In genomic region chr18:23243178-23243577, GRCh38 we compare ENCODE assay signal across 15 cellular contexts.
A peak's percentile ranks its signal among the peaks of the same experiment; 100 is the strongest.
DNase-seq lines count a peak whose midpoint lies in the region; ATAC-seq and TF ChIP-seq lines count a peak whose summit lies in the region.
"Had no signal": no experiment of that assay in that cellular context is flagged by ENCODE, and none has a peak within 500 bp of the region (broad histone marks: within the 10 kb centered on the region; RNA-seq: fewer than 3 reads in every experiment).

No MANE protein-coding gene starts in this region.

- H4K20me1 ChIP-seq in OCI-LY3 (ENCODE audit: insufficient read depth, low read length) = no peaks in the 10 kb centered on the region

- H3K27me3 ChIP-seq in OCI-LY3 (ENCODE audit: low read depth, low read length) (no peaks in the 10 kb centered on the region), lung (ENCODE audit: control insufficient read depth, insufficient read depth) (no peaks in the 10 kb centered on the region), Peyer's patch (no peaks in the 10 kb centered on the region)
- H3K27me3 ChIP-seq: tibial nerve had no signal

- peaks cover 30% of the 10 kb centered on the region for H3K36me3 ChIP-seq in OCI-LY3 (replicated peaks; ENCODE audit: low read depth, low read length)
- H3K36me3 ChIP-seq in lung (ENCODE audit: control insufficient read depth in 2 of 2, insufficient read depth in 2 of 2, low read length in 2 of 2) = peaks cover 0 to 12% of the 10 kb centered on the region in 2 donors
- no peaks in the 10 kb centered on the region for H3K36me3 ChIP-seq in Peyer's patch
- H3K36me3 ChIP-seq: left ventricle myocardium inferior had no signal

- no peak overlapping the region for H3K9ac ChIP-seq in OCI-LY3 (ENCODE audit: low read length)

- no peak for TF ChIP-seq POLR2A in Peyer's patch (IDR thresholded peaks at IDR 0.05)

- H3K27ac ChIP-seq in OCI-LY3 (ENCODE audit: low read length) = no peak overlapping the region
- H3K27ac ChIP-seq in lung (ENCODE audit: low read depth in 1 of 2, low read length in 1 of 2) = no peak overlapping the region
- no peak overlapping the region for H3K27ac ChIP-seq in Peyer's patch
- H3K27ac ChIP-seq: epithelial cell of prostate, left ventricle myocardium inferior, tibial nerve had no signal

- H3K4me1 ChIP-seq in OCI-LY3 (ENCODE audit: low read length) = peaks cover 53% of the 10 kb centered on the region
- H3K4me1 ChIP-seq in lung (ENCODE audit: control insufficient read depth in 2 of 2, insufficient read depth in 2 of 2, low read length in 2 of 2) = peaks cover 4% of the 10 kb centered on the region in 2 donors
- peaks cover 0 to 7% (median 3%) of the 10 kb centered on the region in 4 donors for H3K4me1 ChIP-seq in Peyer's patch

- peak; percentile 29 for TF ChIP-seq CTCF in GM12864 (IDR thresholded peaks at IDR 0.05; ENCODE audit: low read depth, low read length, missing control alignments)
- TF ChIP-seq CTCF in OCI-LY3 (IDR thresholded peaks at IDR 0.05; ENCODE audit: low read depth, low read length) = peak; percentile 76
- TF ChIP-seq CTCF in lung (IDR thresholded peaks at IDR 0.05; ENCODE audit: control extremely low read depth, extremely low read depth) = no peak
- no peak for TF ChIP-seq CTCF in Peyer's patch (IDR thresholded peaks at IDR 0.05)

- ATAC-seq in lung (ENCODE audit: insufficient read depth, low FRiP score) = peak; percentile 37
- ATAC-seq in GM18498 (IDR thresholded peaks at IDR 0.05; ENCODE audit: unreplicated experiment) = no peak
- ATAC-seq in GM19328 (IDR thresholded peaks at IDR 0.05; ENCODE audit: unreplicated experiment) = no peak
- ATAC-seq in HG03045 (IDR thresholded peaks at IDR 0.05; ENCODE audit: unreplicated experiment) = no peak
- ATAC-seq: Right ventricle myocardium inferior had no signal

- no peak overlapping the region for H2AFZ ChIP-seq in OCI-LY3 (ENCODE audit: low read depth, low read length)

- DNase-seq in GM12864 (ENCODE audit: low read depth) (no peak), Kasumi-1 (lab: John Stamatoyannopoulos, UW) (peak; percentile 80 to 90), lung (ENCODE audit: low spot score) (peak; percentile 38), Peyer's patch (no peak)
- DNase-seq: cerebellar nuclear complex, HCEC 1CT, left ventricle myocardium inferior, NCI-H187 treated with DMSO at 0.1 percent for 48 hours had no signal

- H3K9me3 ChIP-seq in OCI-LY3 (ENCODE audit: insufficient read depth, low read length) (no peaks in the 10 kb centered on the region), lung (ENCODE audit: control insufficient read depth in 2 of 2, insufficient read depth in 1 of 2, low read length in 1 of 2) (no peaks in the 10 kb centered on the region), Peyer's patch (no peaks in the 10 kb centered on the region)
- H3K9me3 ChIP-seq: left ventricle myocardium inferior, tibial nerve had no signal

- H3K4me3 ChIP-seq in GM12864 (ENCODE audit: low read depth, low read length) (no peak overlapping the region), OCI-LY3 (ENCODE audit: low read length) (no peak overlapping the region), lung (no peak overlapping the region), Peyer's patch (no peak overlapping the region)
- H3K4me3 ChIP-seq: left ventricle myocardium inferior, tibial nerve had no signal

- peak overlapping the region; percentile 18; the same call in 1 of the 2 replicates for H3K4me2 ChIP-seq in OCI-LY3 (ENCODE audit: low read length)

- WGBS in lung, 2 donors = 15 to 69% methylated on average over 3 of the region's 3 CpGs

- no peaks in the 10 kb centered on the region for H3K79me2 ChIP-seq in OCI-LY3 (ENCODE audit: low read length)

Comparison
In these comparisons a context has a peak if more than half of its experiments do, and no peak if none do; other contexts are left out.
1. DNase-seq: peak in Kasumi-1 (2 of 2) and lung (single experiment); none in GM12864 (single experiment) and Peyer's patch (0 of 3).
2. CTCF ChIP-seq: peak in GM12864 (single experiment) and OCI-LY3 (single experiment); none in lung (single experiment) and Peyer's patch (0 of 6).